20 cellular contexts compared by ENCODE assay signal in the genomic region with DNA sequence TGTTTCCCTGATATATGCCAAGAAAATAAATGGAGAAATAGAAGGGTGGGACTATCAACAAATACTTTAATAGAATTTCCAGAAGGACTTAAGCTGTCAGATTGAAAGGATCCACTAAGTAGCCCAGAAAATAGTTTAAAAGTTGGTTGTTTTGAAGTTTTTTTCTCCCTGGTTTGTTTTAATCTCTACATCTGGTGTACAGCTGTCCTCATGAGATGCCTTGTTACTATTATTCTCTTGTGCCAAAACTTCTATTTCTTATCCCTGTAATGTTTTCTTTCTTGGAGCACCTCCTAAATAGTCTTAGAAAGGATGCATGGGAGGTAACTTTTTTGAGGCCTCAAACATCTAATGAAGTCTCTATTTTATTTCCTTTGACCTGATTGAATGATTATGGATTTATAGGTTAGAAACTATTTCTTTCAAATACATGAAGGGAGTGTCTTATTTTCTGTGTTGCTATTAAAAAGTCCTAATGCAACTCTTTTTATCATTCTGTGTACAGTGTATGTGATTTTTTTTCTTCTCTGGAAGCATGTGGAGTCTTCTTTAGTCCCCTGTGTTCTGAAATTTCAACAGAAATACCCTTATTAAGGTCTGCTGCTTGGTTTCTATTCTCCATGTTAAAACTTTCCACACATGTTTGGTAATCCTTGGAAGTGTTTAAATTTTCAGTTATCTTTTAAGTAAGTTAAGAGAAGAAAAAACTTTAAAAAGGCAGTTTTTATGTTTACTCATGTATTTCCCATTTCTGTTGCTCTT.
DNase-seq lines count a peak whose midpoint lies in the region; ATAC-seq, FAIRE-seq and TF ChIP-seq lines count a peak whose summit lies in the region.
"Had no signal": no experiment of that assay in that cellular context is flagged by ENCODE, and none has a peak within 500 bp of the region (broad histone marks: within the 10 kb centered on the region; RNA-seq: fewer than 3 reads in every experiment).

No MANE protein-coding gene starts in this region.

- H3K27me3 Mint-ChIP-seq in H9 (ENCODE audit: low read depth), result no peaks in the 10 kb centered on the region

- H3K56ac ChIP-seq in H9 (ENCODE audit: insufficient read length, low read depth, low read length), result no peak overlapping the region

- H3K27ac ChIP-seq in A549 (peak overlapping the region; percentile 80 to 87), body of pancreas (no peak overlapping the region), H9 (ENCODE audit: insufficient read length, low read depth, low read length) (no peak overlapping the region)
- H3K27ac ChIP-seq: coronary artery, testis, VCaP had no signal

- H3K4me1 Mint-ChIP-seq in H9, result no peaks in the 10 kb centered on the region
- H3K4me1 Mint-ChIP-seq: nephron had no signal

- POLR2A ChIA-PET in A549 (lab: Yijun Ruan, JAX), result interaction anchor here (1.8 to 2.1 kb wide), 2 partner anchors 9 to 10 kb away, joined by 4 to 6 read pairs; no protein-coding TSS in a partner anchor

- TF ChIP-seq CTCF in A549 (IDR thresholded peaks at IDR 0.05) (no peak), body of pancreas (IDR thresholded peaks at IDR 0.05) (no peak), H9 (conservative IDR thresholded peaks at IDR 0.05) (no peak)

- no peak overlapping the region for H2AFZ ChIP-seq in H9 (ENCODE audit: low read length)

- no peak overlapping the region for H2BK120ac ChIP-seq in H9 (ENCODE audit: low read depth, low read length, poor library complexity, severe bottlenecking)

- no peak overlapping the region for H3T11ph ChIP-seq in H9 (ENCODE audit: low read length)

- H3K4me1 ChIP-seq in A549 (peaks cover 56% of the 10 kb centered on the region), body of pancreas (no peaks in the 10 kb centered on the region), H9 (ENCODE audit: insufficient read depth, low read length) (no peaks in the 10 kb centered on the region)
- H3K4me1 ChIP-seq: testis, uterus had no signal

- no peaks in the 10 kb centered on the region for H3K23me2 ChIP-seq in H9 (ENCODE audit: insufficient read length, low read depth, low read length, poor library complexity, severe bottlenecking)

- H3K18ac ChIP-seq in H9 (ENCODE audit: insufficient read length, low read depth, low read length), result no peak overlapping the region

- DNase-seq in A549 (ENCODE audit: low read depth in 1 of 2, low spot score in 1 of 2) (no peak), HCEC 1CT (peak; percentile 75), iris pigment epithelial cell (ENCODE audit: low read depth) (peak; percentile 53), body of pancreas (no peak), H9 (no peak), NCI-H2196 treated with DMSO at 0.1 percent for 48 hours (lab: John Stamatoyannopoulos, UW; ENCODE audit: unreplicated experiment) (no peak)
- no peak for DNase-seq in activated CD8-positive, alpha-beta memory T cell treated with anti-CD3 and anti-CD28 coated beads, Interleukin-2, amount 50 U/mL, for 4 hours
- DNase-seq: activated effector memory CD4-positive, alpha-beta T cell treated with Interleukin-2 at 50 U/mL for 16 hours; GOT3; Karpas-422; NCI-H1694 treated with DMSO at 0.1 percent for 48 hours; NCI-H2227 treated with DMSO at 0.1 percent for 48 hours; testis; uterus had no signal

- no peak overlapping the region for H4K91ac ChIP-seq in H9 (ENCODE audit: insufficient read length, low read depth, low read length)

- H3K4me2 ChIP-seq in A549, result peak overlapping the region; percentile 49
- H3K4me2 ChIP-seq in H9 (ENCODE audit: insufficient read depth, insufficient read length, low read length), result no peak overlapping the region

- H3K79me1 ChIP-seq in H9 (ENCODE audit: insufficient read depth, low read depth, low read length, poor library complexity, severe bottlenecking), result no peaks in the 10 kb centered on the region

- no peak overlapping the region for H2AK5ac ChIP-seq in H9 (ENCODE audit: insufficient read length, low read length)

- no peak overlapping the region for H2BK5ac ChIP-seq in H9 (ENCODE audit: insufficient read length, low read length)

- TF ChIP-seq POLR2A in A549 (IDR thresholded peaks at IDR 0.05; ENCODE audit: low read length) (no peak), body of pancreas (IDR thresholded peaks at IDR 0.05) (no peak)

- no peak overlapping the region for H3K4me3 Mint-ChIP-seq in H9
- H3K4me3 Mint-ChIP-seq: activated CD4-positive, alpha-beta T cell treated with anti-CD3 and anti-CD28 coated beads, Interleukin-2, amount 10 ng/mL, durations not matched to agents 24 days and 14 days; CD4-positive, CD25-positive, alpha-beta regulatory T cell; nephron had no signal

- H3K79me2 ChIP-seq in H9 (ENCODE audit: insufficient read depth, low read length), result no peaks in the 10 kb centered on the region

- no peak overlapping the region for H3K23ac ChIP-seq in H9 (ENCODE audit: insufficient read length, low read depth, low read length)

- no peak overlapping the region for H2BK12ac ChIP-seq in H9 (ENCODE audit: insufficient read length, low read depth, low read length)

- no peak for TF ChIP-seq EP300 in A549 (IDR thresholded peaks at IDR 0.05)

- no peak overlapping the region for H3K14ac ChIP-seq in H9 (ENCODE audit: insufficient read depth, low read length)

- CTCF ChIA-PET in A549 (lab: Yijun Ruan, JAX), result interaction anchor here (1.3 to 2.6 kb wide), 2 partner anchors 95 to 333 kb away, joined by 4 to 11 read pairs; no protein-coding TSS in a partner anchor

- H2BK15ac ChIP-seq in H9 (ENCODE audit: low read depth, low read length), result no peak overlapping the region

- H4K5ac ChIP-seq in H9 (ENCODE audit: insufficient read length, low read depth, low read length), result no peak overlapping the region

- TF ChIP-seq RAD21 in A549 (conservative IDR thresholded peaks at IDR 0.05 in 1 of 2, IDR thresholded peaks at IDR 0.05 in 1 of 2), result no peak

- peak; percentile 49 for FAIRE-seq in A549 (lab: Jason Lieb, UNC)
- FAIRE-seq in endometrium (lab: Jason Lieb, UNC), result peak; percentile 100

- H3K9me3 Mint-ChIP-seq in H9, result no peaks in the 10 kb centered on the region
- H3K9me3 Mint-ChIP-seq: nephron had no signal

- no peak overlapping the region for H3K27ac Mint-ChIP-seq in H9
- H3K27ac Mint-ChIP-seq: activated CD4-positive, alpha-beta T cell treated with anti-CD3 and anti-CD28 coated beads, Interleukin-2, amount 10 ng/mL, durations not matched to agents 24 days and 14 days; CD4-positive, CD25-positive, alpha-beta regulatory T cell; nephron had no signal

- H2BK20ac ChIP-seq in H9 (ENCODE audit: low read depth, low read length, poor library complexity, severe bottlenecking), result no peak overlapping the region

- H3K9ac ChIP-seq in H9 (ENCODE audit: extremely low read depth, insufficient read length, low read length), result no peak overlapping the region

- no peak overlapping the region for H3K4ac ChIP-seq in H9 (ENCODE audit: low read depth, low read length)

- H3K9me3 ChIP-seq in A549, result no peaks in the 10 kb centered on the region
- no peaks in the 10 kb centered on the region for H3K9me3 ChIP-seq in body of pancreas
- no peaks in the 10 kb centered on the region for H3K9me3 ChIP-seq in H9 (ENCODE audit: control insufficient read depth, low read depth, low read length)
- H3K9me3 ChIP-seq: testis, uterus had no signal

- H3K36me3 ChIP-seq in body of pancreas (replicated peaks in 1 of 2; ENCODE audit: insufficient read depth in 1 of 2, low read depth in 2 of 2), result no peaks in the 10 kb centered on the region
- H3K36me3 ChIP-seq: uterus had no signal

- no peaks in the 10 kb centered on the region for H3K36me3 Mint-ChIP-seq in H9 (ENCODE audit: insufficient read depth in 1 of 3, low read depth in 3 of 3)
- H3K36me3 Mint-ChIP-seq: CD4-positive, CD25-positive, alpha-beta regulatory T cell had no signal

- H3K4me3 ChIP-seq in A549 (no peak overlapping the region), body of pancreas (no peak overlapping the region)
- H3K4me3 ChIP-seq: coronary artery, testis, uterus had no signal

- no peak overlapping the region for H4K8ac ChIP-seq in H9 (replicated peaks; ENCODE audit: insufficient read length, low read depth, low read length)

- intact Hi-C loops in body of pancreas (cut with DNase I), result no loop called here

- ATAC-seq in A549 (no peak), body of pancreas (no peak)

- H3K27me3 ChIP-seq in body of pancreas, result no peaks in the 10 kb centered on the region
- no peaks in the 10 kb centered on the region for H3K27me3 ChIP-seq in H9 (ENCODE audit: insufficient read depth, low read length)
- H3K27me3 ChIP-seq: testis, uterus had no signal

- no peaks in the 10 kb centered on the region for H4K20me1 ChIP-seq in H9 (ENCODE audit: control insufficient read depth, insufficient read depth, insufficient read length)

TF ChIP-seq in A549, 52 proteins besides CTCF, POLR2A, EP300 and RAD21:
- TF ChIP-seq FOXS1 (CRISPR knock-in tag; IDR thresholded peaks at IDR 0.05), result no peak
- TF ChIP-seq KDM1A (IDR thresholded peaks at IDR 0.05; ENCODE audit: low read depth), result no peak
- TF ChIP-seq FOSB (CRISPR knock-in tag; IDR thresholded peaks at IDR 0.05), result no peak
- no peak for TF ChIP-seq HOXA7 (CRISPR knock-in tag; IDR thresholded peaks at IDR 0.05)
- TF ChIP-seq, protein P1, sequence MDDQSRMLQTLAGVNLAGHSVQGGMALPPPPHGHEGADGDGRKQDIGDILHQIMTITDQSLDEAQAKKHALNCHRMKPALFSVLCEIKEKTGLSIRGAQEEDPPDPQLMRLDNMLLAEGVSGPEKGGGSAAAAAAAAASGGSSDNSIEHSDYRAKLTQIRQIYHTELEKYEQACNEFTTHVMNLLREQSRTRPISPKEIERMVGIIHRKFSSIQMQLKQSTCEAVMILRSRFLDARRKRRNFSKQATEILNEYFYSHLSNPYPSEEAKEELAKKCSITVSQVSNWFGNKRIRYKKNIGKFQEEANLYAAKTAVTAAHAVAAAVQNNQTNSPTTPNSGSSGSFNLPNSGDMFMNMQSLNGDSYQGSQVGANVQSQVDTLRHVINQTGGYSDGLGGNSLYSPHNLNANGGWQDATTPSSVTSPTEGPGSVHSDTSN (IDR thresholded peaks at IDR 0.05), result no peak

Comparison
In these comparisons a context has a peak if more than half of its experiments do, and no peak if none do; other contexts are left out.
1. DNase-seq: peak in HCEC 1CT (single experiment) and iris pigment epithelial cell (single experiment); none in A549 (0 of 2), body of pancreas (0 of 4), H9 (single experiment), NCI-H2196 treated with DMSO at 0.1 percent for 48 hours (single experiment) and activated CD8-positive, alpha-beta memory T cell treated with anti-CD3 and anti-CD28 coated beads, Interleukin-2, amount 50 U/mL, for 4 hours (single experiment).
2. H3K27ac ChIP-seq: peak in A549 (2 of 2); none in body of pancreas (0 of 4) and H9 (single experiment).